27 cellular contexts compared by ENCODE assay signal in the genomic region with DNA sequence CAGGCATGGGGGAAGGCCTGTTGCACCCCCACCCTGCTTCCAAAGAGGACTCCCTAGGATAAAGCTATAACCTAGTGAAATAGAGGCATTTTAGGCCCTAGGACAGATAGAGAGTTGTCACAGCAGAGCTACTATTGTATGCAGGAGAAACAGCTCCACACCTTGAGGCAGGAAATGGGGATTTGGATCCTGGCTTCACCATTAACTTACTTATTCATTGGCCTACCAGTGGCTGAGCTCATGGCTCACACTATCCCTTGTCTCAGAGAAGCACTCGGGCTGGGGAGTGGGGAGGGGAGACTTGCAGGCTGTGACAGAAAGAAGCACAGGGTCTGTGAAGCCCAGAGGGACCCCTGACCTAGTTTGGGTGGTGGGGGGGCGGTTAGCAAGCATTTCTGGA. TPM values are rescaled to one million over a fixed set of nuclear protein-coding genes. Genes with fewer than 3 reads are reported as not detected.
"Had no signal": no experiment of that assay in that cellular context is flagged by ENCODE, and none has a peak within 500 bp of the region (broad histone marks: within the 10 kb centered on the region; RNA-seq: fewer than 3 reads in every experiment).

No MANE protein-coding gene starts in this region.

- H3K4me1 ChIP-seq: parathyroid adenoma, thyroid gland had no signal

- H3K9ac ChIP-seq: parathyroid adenoma had no signal

- H3K36me3 Mint-ChIP-seq: naive thymus-derived CD4-positive, alpha-beta T cell had no signal

- H3K79me2 ChIP-seq: parathyroid adenoma had no signal

- DNase-seq: cerebellar nuclear complex; effector memory CD4-positive, alpha-beta T cell; erythroblast; esophagus squamous epithelium; foreskin melanocyte; glutamatergic neuron; heart right ventricle; hippocampal formation; left cardiac atrium; left lung; mesenchymal stem cell; midbrain; naive thymus-derived CD4-positive, alpha-beta T cell; right lobe of liver; small intestine; stimulated activated CD4-positive, alpha-beta T cell treated with anti-CD3 and anti-CD28 coated beads, Interleukin-15, amount 100 ng/mL, for 24 hours; stimulated activated CD4-positive, alpha-beta T cell treated with anti-CD3 and anti-CD28 coated beads, Interleukin-2, amount 100 ng/mL, for 48 hours; stimulated activated naive CD4-positive, alpha-beta T cell; stimulated activated naive CD8-positive, alpha-beta T cell treated with anti-CD3 and anti-CD28 coated beads, Interleukin-15, amount 100 ng/mL, for 72 hours; thyroid gland; trophoblast cell had no signal

- H3K4me3 Mint-ChIP-seq: dendritic cell treated with granulocyte-macrophage colony-stimulating factor and Interleukin-4, amounts not matched to agents 40 ng/mL and 50 ng/mL, for 4 days; nephron; stimulated activated naive CD8-positive, alpha-beta T cell treated with anti-CD3 and anti-CD28 coated beads, Interleukin-15, amount 100 ng/mL, for 72 hours had no signal

- H3K4me1 Mint-ChIP-seq: nephron had no signal

- H3K27ac ChIP-seq: esophagus squamous epithelium, heart right ventricle, left lung, neutrophil, parathyroid adenoma, right lobe of liver, suprapubic skin, thyroid gland had no signal

- ATAC-seq: heart right ventricle; left cardiac atrium; left lung; naive thymus-derived CD4-positive, alpha-beta T cell; right lobe of liver; stimulated activated naive CD8-positive, alpha-beta T cell treated with anti-CD3 and anti-CD28 coated beads, Interleukin-15, amount 100 ng/mL, for 72 hours had no signal

- H3K4me3 ChIP-seq: esophagus squamous epithelium, heart right ventricle, left lung, right lobe of liver, suprapubic skin, thyroid gland had no signal

- H3K27me3 ChIP-seq: thyroid gland had no signal

- H3K9me3 Mint-ChIP-seq: dendritic cell treated with granulocyte-macrophage colony-stimulating factor and Interleukin-4, amounts not matched to agents 40 ng/mL and 50 ng/mL, for 4 days; nephron; stimulated activated naive CD8-positive, alpha-beta T cell treated with anti-CD3 and anti-CD28 coated beads, Interleukin-15, amount 100 ng/mL, for 72 hours had no signal

- H2AFZ ChIP-seq: parathyroid adenoma had no signal

- H3K27ac Mint-ChIP-seq: dendritic cell treated with granulocyte-macrophage colony-stimulating factor and Interleukin-4, amounts not matched to agents 40 ng/mL and 50 ng/mL, for 4 days; naive thymus-derived CD4-positive, alpha-beta T cell; nephron; progenitor cell of endocrine pancreas had no signal

- H3K9me3 ChIP-seq: esophagus squamous epithelium, heart right ventricle, left lung, neutrophil, right lobe of liver, suprapubic skin, thyroid gland had no signal

- H3K36me3 ChIP-seq: esophagus squamous epithelium, heart right ventricle, left lung, neutrophil, right lobe of liver, suprapubic skin, thyroid gland had no signal

RNA-seq across cellular contexts. Expression of a gene that starts 1.0 kb away (rescaled TPM):
- polyA plus RNA-seq: naive thymus-derived CD4-positive, alpha-beta T cell had no signal
